In the genomic region with DNA sequence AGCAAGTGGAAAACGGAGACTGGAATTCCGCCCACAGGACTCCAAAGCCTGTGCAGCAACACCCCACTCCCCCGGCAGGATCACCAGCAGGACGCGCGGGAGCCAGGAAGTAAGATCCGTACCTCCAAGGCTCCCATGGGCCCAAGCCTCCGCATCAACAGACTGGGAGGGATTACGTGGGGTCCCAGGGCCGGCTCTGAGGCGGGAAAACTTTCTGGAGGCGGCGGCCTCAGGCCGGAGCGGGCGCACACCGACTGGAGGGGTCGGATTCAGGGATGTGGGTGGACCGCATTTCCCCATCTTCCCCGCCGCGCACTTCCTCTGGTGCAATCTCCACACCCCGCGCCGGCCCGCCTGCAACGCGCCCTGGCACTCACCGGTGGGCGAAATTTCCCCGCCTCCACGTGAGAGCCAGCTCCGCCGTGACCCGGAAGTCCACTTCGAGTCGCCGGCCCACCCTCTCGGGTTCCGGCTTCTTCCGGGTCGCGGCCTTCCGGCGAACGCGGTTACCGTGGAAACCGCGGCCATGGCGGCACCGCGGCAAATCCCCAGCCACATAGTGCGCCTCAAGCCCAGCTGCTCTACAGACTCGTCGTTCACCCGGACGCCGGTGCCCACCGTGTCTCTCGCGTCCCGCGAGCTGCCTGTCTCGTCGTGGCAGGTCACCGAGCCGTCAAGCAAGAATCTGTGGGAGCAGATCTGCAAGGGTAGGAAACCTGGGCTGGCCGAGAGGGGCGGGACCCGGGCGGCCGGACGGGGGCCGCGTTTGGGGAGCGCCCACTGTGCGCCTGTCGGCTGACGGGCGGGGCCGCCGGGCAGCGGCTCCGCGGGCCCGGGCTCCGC, we compare ENCODE assay signal across 8 cellular contexts. TPM values are rescaled to one million over a fixed set of nuclear protein-coding genes. Genes with fewer than 3 reads are reported as not detected.
A peak's percentile ranks its signal among the peaks of the same experiment; 100 is the strongest.
DNase-seq lines count a peak whose midpoint lies in the region; ATAC-seq, FAIRE-seq and TF ChIP-seq lines count a peak whose summit lies in the region.

A gene with protein sequence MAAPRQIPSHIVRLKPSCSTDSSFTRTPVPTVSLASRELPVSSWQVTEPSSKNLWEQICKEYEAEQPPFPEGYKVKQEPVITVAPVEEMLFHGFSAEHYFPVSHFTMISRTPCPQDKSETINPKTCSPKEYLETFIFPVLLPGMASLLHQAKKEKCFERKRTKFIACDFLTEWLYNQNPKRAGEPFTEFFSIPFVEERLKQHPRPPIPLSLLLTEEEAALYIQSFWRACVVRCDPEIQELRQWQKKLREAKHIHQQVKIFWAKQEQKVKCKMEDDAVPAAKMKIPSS (plus strand): TSS at position 491 of the 843 bp plus-strand sequence. CDS start 36 bp downstream, at position 527.
A gene with protein sequence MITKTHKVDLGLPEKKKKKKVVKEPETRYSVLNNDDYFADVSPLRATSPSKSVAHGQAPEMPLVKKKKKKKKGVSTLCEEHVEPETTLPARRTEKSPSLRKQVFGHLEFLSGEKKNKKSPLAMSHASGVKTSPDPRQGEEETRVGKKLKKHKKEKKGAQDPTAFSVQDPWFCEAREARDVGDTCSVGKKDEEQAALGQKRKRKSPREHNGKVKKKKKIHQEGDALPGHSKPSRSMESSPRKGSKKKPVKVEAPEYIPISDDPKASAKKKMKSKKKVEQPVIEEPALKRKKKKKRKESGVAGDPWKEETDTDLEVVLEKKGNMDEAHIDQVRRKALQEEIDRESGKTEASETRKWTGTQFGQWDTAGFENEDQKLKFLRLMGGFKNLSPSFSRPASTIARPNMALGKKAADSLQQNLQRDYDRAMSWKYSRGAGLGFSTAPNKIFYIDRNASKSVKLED (minus strand): TSS at position 447 of the 843 bp plus-strand sequence. CDS start 3,192 bp downstream, outside the sequence.

- peak; percentile 95 for ATAC-seq in GM21619 (IDR thresholded peaks at IDR 0.05; ENCODE audit: unreplicated experiment)
- ATAC-seq in naive thymus-derived CD8-positive, alpha-beta T cell, result peak; percentile 96 to 98
- peak; percentile 95 to 96 for ATAC-seq in stimulated activated naive B cell treated with anti-CD40 and anti-IgM and Interleukin-4, amounts not matched to agents 10 μg/mL and 1 μg/mL and 100 μg/mL, for 72 hours (replicated peaks)

- POLR2A ChIA-PET in naive thymus-derived CD8-positive, alpha-beta T cell (lab: Charles Lee), result interaction anchor here (0.8 to 1.2 kb wide), 2 partner anchors 9 to 163 kb away, joined by 4 to 5 read pairs; partner anchors contain the start of gene VPS35L

- intact Hi-C loops in activated T-helper 2 cell treated with anti-CD3 and anti-CD28 coated beads, Interferon-gamma antibody, Interleukin-2, Interleukin-4, amounts not matched to agents 10 μg/mL and 5 μg/mL and 100 μg/mL, durations not matched to agents 14 hours and 24 hours and 36 hours (cut with micrococcal nuclease), result loop anchor here (1.0 to 5.0 kb wide), 2 partner anchors 163 to 169 kb away; partner anchors contain the start of gene VPS35L

- H3K4me3 Mint-ChIP-seq in activated T-helper 2 cell treated with anti-CD3 and anti-CD28 coated beads, Interferon-gamma antibody, Interleukin-2, Interleukin-4, amounts not matched to agents 10 μg/mL and 5 μg/mL and 100 μg/mL, durations not matched to agents 14 hours and 24 hours and 36 hours (ENCODE audit: low read depth), result peak within 1 kb of the TSS; percentile 93
- peak within 1 kb of the TSS; percentile 88 to 95 (median 93) for H3K4me3 Mint-ChIP-seq in naive thymus-derived CD8-positive, alpha-beta T cell
- peak within 1 kb of the TSS; percentile 90 to 97 for H3K4me3 Mint-ChIP-seq in stimulated activated naive B cell treated with anti-CD40 and anti-IgM and Interleukin-4, amounts not matched to agents 10 μg/mL and 1 μg/mL and 100 μg/mL, for 72 hours

- no peaks in the 10 kb centered on the region for H3K9me3 ChIP-seq in DOHH2 (ENCODE audit: control insufficient read depth, insufficient read depth, low read length)

- H3F3A ChIP-seq in DOHH2 (ENCODE audit: control insufficient read depth, insufficient read depth), result no peaks in the 10 kb centered on the region

- no peaks in the 10 kb centered on the region for H3K27me3 ChIP-seq in DOHH2 (ENCODE audit: control insufficient read depth, low read length)

- no peaks in the 10 kb centered on the region for H3K9me3 Mint-ChIP-seq in activated T-helper 2 cell treated with anti-CD3 and anti-CD28 coated beads, Interferon-gamma antibody, Interleukin-2, Interleukin-4, amounts not matched to agents 10 μg/mL and 5 μg/mL and 100 μg/mL, durations not matched to agents 14 hours and 24 hours and 36 hours
- H3K9me3 Mint-ChIP-seq in naive thymus-derived CD8-positive, alpha-beta T cell, result no peaks in the 10 kb centered on the region
- no peaks in the 10 kb centered on the region for H3K9me3 Mint-ChIP-seq in stimulated activated naive B cell treated with anti-CD40 and anti-IgM and Interleukin-4, amounts not matched to agents 10 μg/mL and 1 μg/mL and 100 μg/mL, for 72 hours

- H3K4me1 ChIP-seq in DOHH2 (ENCODE audit: control insufficient read depth, low read length), result peaks cover 22% of the 10 kb centered on the region

- DNase-seq in RCC 7860 (ENCODE audit: low spot score) (peak; percentile 76), fibroblast of peridontal ligament (ENCODE audit: extremely low read depth) (peak; percentile 81)
- peak; percentile 85 for DNase-seq in activated T-helper 2 cell treated with anti-CD3 and anti-CD28 coated beads, Interferon-gamma antibody, Interleukin-2, Interleukin-4, amounts not matched to agents 10 μg/mL and 5 μg/mL and 100 μg/mL, durations not matched to agents 14 hours and 24 hours and 36 hours (ENCODE audit: low spot score)
- DNase-seq in naive thymus-derived CD8-positive, alpha-beta T cell, result peak; percentile 80 to 93 (median 87)
- peak; percentile 89 for DNase-seq in stimulated activated naive B cell treated with anti-CD40 and anti-IgM and Interleukin-4, amounts not matched to agents 10 μg/mL and 1 μg/mL and 100 μg/mL, for 72 hours

- FAIRE-seq in RCC 7860 (lab: Jason Lieb, UNC), result no peak

- TF ChIP-seq EP300 in Ishikawa (IDR thresholded peaks at IDR 0.05; ENCODE audit: borderline replicate concordance), result no peak; the same call in 1 of the 2 replicates

- no peak for TF ChIP-seq CTCF in DOHH2 (IDR thresholded peaks at IDR 0.05; ENCODE audit: low read depth, low read length, poor library complexity, severe bottlenecking)

- H3K4me1 Mint-ChIP-seq in activated T-helper 2 cell treated with anti-CD3 and anti-CD28 coated beads, Interferon-gamma antibody, Interleukin-2, Interleukin-4, amounts not matched to agents 10 μg/mL and 5 μg/mL and 100 μg/mL, durations not matched to agents 14 hours and 24 hours and 36 hours (ENCODE audit: low read depth), result peaks cover 10% of the 10 kb centered on the region
- H3K4me1 Mint-ChIP-seq in naive thymus-derived CD8-positive, alpha-beta T cell, result peaks cover 22 to 33% (median 31%) of the 10 kb centered on the region in 4 donors
- H3K4me1 Mint-ChIP-seq in stimulated activated naive B cell treated with anti-CD40 and anti-IgM and Interleukin-4, amounts not matched to agents 10 μg/mL and 1 μg/mL and 100 μg/mL, for 72 hours, result peaks cover 17 to 27% of the 10 kb centered on the region in 2 donors

- no peak for TF ChIP-seq RAD21 in Ishikawa (IDR thresholded peaks at IDR 0.05; ENCODE audit: low read depth)

- peaks cover 5% of the 10 kb centered on the region; the same call in 1 of the 2 replicates for H4K20me1 ChIP-seq in DOHH2 (ENCODE audit: control insufficient read depth, insufficient read depth, low read depth, low read length)

- no peaks in the 10 kb centered on the region for H3K27me3 Mint-ChIP-seq in activated T-helper 2 cell treated with anti-CD3 and anti-CD28 coated beads, Interferon-gamma antibody, Interleukin-2, Interleukin-4, amounts not matched to agents 10 μg/mL and 5 μg/mL and 100 μg/mL, durations not matched to agents 14 hours and 24 hours and 36 hours (ENCODE audit: low read depth)
- no peaks in the 10 kb centered on the region for H3K27me3 Mint-ChIP-seq in naive thymus-derived CD8-positive, alpha-beta T cell
- H3K27me3 Mint-ChIP-seq in stimulated activated naive B cell treated with anti-CD40 and anti-IgM and Interleukin-4, amounts not matched to agents 10 μg/mL and 1 μg/mL and 100 μg/mL, for 72 hours, result no peaks in the 10 kb centered on the region

- H3K27ac ChIP-seq in DOHH2 (ENCODE audit: low read depth, low read length), result peak within 1 kb of the TSS; percentile 45

- peaks cover 36% of the 10 kb centered on the region for H3K36me3 ChIP-seq in DOHH2 (ENCODE audit: control insufficient read depth, low read length)

- H3K9me2 ChIP-seq in DOHH2 (replicated peaks; ENCODE audit: control insufficient read depth, low read length), result no peaks in the 10 kb centered on the region

- H3K79me2 ChIP-seq in DOHH2 (ENCODE audit: control insufficient read depth, low read length), result peaks cover 54% of the 10 kb centered on the region

- H3K4me3 ChIP-seq in DOHH2 (ENCODE audit: low read length), result peak within 1 kb of the TSS; percentile 98

- H3K27ac Mint-ChIP-seq in activated T-helper 2 cell treated with anti-CD3 and anti-CD28 coated beads, Interferon-gamma antibody, Interleukin-2, Interleukin-4, amounts not matched to agents 10 μg/mL and 5 μg/mL and 100 μg/mL, durations not matched to agents 14 hours and 24 hours and 36 hours, result peak within 1 kb of the TSS; percentile 83
- H3K27ac Mint-ChIP-seq in naive thymus-derived CD8-positive, alpha-beta T cell, result peak within 1 kb of the TSS; percentile 68 to 92 (median 84)
- H3K27ac Mint-ChIP-seq in stimulated activated naive B cell treated with anti-CD40 and anti-IgM and Interleukin-4, amounts not matched to agents 10 μg/mL and 1 μg/mL and 100 μg/mL, for 72 hours, result peak within 1 kb of the TSS; percentile 94

- H3K36me3 Mint-ChIP-seq in activated T-helper 2 cell treated with anti-CD3 and anti-CD28 coated beads, Interferon-gamma antibody, Interleukin-2, Interleukin-4, amounts not matched to agents 10 μg/mL and 5 μg/mL and 100 μg/mL, durations not matched to agents 14 hours and 24 hours and 36 hours (ENCODE audit: low read depth), result peaks cover 24% of the 10 kb centered on the region
- H3K36me3 Mint-ChIP-seq in naive thymus-derived CD8-positive, alpha-beta T cell, result peaks cover 7 to 25% (median 14%) of the 10 kb centered on the region in 3 donors
- peaks cover 12 to 27% of the 10 kb centered on the region in 2 donors for H3K36me3 Mint-ChIP-seq in stimulated activated naive B cell treated with anti-CD40 and anti-IgM and Interleukin-4, amounts not matched to agents 10 μg/mL and 1 μg/mL and 100 μg/mL, for 72 hours

- peak within 1 kb of the TSS; percentile 73 for H3K4me2 ChIP-seq in DOHH2 (ENCODE audit: low read length)

RNA-seq across cellular contexts. Expression of the first gene that starts in this region (rescaled TPM):
- 0.89 and 1.0 TPM in 2 replicates for total RNA-seq in activated T-helper 2 cell treated with anti-CD3 and anti-CD28 coated beads, Interferon-gamma antibody, Interleukin-2, Interleukin-4, amounts not matched to agents 10 μg/mL and 5 μg/mL and 100 μg/mL, durations not matched to agents 14 hours and 24 hours and 36 hours
- total RNA-seq in naive thymus-derived CD8-positive, alpha-beta T cell, result 1 to 10 TPM; 2.0 to 2.3 TPM
- 1 to 10 TPM; 1.7 to 3.1 (median 2.5) TPM for polyA plus RNA-seq in naive thymus-derived CD8-positive, alpha-beta T cell

RNA-seq across cellular contexts. Expression of the second gene that starts in this region (rescaled TPM):
- total RNA-seq in activated T-helper 2 cell treated with anti-CD3 and anti-CD28 coated beads, Interferon-gamma antibody, Interleukin-2, Interleukin-4, amounts not matched to agents 10 μg/mL and 5 μg/mL and 100 μg/mL, durations not matched to agents 14 hours and 24 hours and 36 hours, result 29.2 and 30.1 TPM in 2 replicates
- 10 to 100 TPM; 14.4 to 14.5 TPM for total RNA-seq in naive thymus-derived CD8-positive, alpha-beta T cell
- polyA plus RNA-seq in naive thymus-derived CD8-positive, alpha-beta T cell, result 10 to 100 TPM in 1 of 3 donors, 1 to 10 TPM in 2; 4.7 to 10.8 (median 7.2) TPM

Comparison
In these comparisons a context has a peak if more than half of its experiments do, and no peak if none do; other contexts are left out.
1. Peak in every context shown above with its lines: DNase-seq, ATAC-seq, H3K4me3 ChIP-seq and H3K27ac ChIP-seq.